In genomic region chr17:45098869-45099616, GRCh38 we compare ENCODE assay signal across 8 cellular contexts. TPM values are rescaled to one million over a fixed set of nuclear protein-coding genes. Genes with fewer than 3 reads are reported as not detected.
DNase-seq lines count a peak whose midpoint lies in the region; ATAC-seq and TF ChIP-seq lines count a peak whose summit lies in the region.

No MANE protein-coding gene starts in this region.

- CTCF ChIA-PET in HEK293 (lab: Yijun Ruan, JAX), result interaction anchor here (0.6 to 5.6 kb wide), 60 partner anchors 9 to 567 kb away, joined by 3 to 71 read pairs (median 4); partner anchors contain the start of genes ACBD4, DCAKD, EFTUD2 and GFAP

- H3K9me3 ChIP-seq in HEK293 (ENCODE audit: control insufficient read depth, insufficient read depth, low read depth, low read length), result no peaks in the 10 kb centered on the region

- H3K36me3 ChIP-seq in HEK293 (ENCODE audit: control insufficient read depth in 2 of 2, insufficient read depth in 1 of 2, low read length in 2 of 2), result peaks cover 61 to 90% of the 10 kb centered on the region in 2 experiments

- peak; percentile 88 for TF ChIP-seq CTCF in HEK293 (tag by site-specific recombination; IDR thresholded peaks at IDR 0.05)

- TF ChIP-seq POLR2A in GM18505 (IDR thresholded peaks at IDR 0.05; ENCODE audit: borderline replicate concordance, extremely low read depth, insufficient read depth, insufficient read length), result no peak

- no peak for ATAC-seq in GM18505 (IDR thresholded peaks at IDR 0.05; ENCODE audit: unreplicated experiment)

- POLR2A ChIA-PET in HEK293 (lab: Yijun Ruan, JAX), result interaction anchor here (0.5 to 1.2 kb wide), 5 partner anchors 10 to 64 kb away, joined by 3 to 5 read pairs (median 3); partner anchors contain the start of gene HEXIM1

- H3K27ac ChIP-seq in HEK293 (ENCODE audit: extremely low read depth, low read depth, low read length), result no peak overlapping the region

- DNase-seq in Ammon's horn (ENCODE audit: low spot score) (peak; percentile 89), NCI-H748 treated with DMSO at 0.1 percent for 48 hours (lab: John Stamatoyannopoulos, UW) (peak; percentile 66), lung microvascular endothelial cell (ENCODE audit: low read depth in 2 of 2) (peak; percentile 79 to 89)
- DNase-seq in activated CD8-positive, alpha-beta memory T cell treated with anti-CD3 and anti-CD28 coated beads for 24 hours, result peak; percentile 87
- DNase-seq in effector CD4-positive, alpha-beta T cell, result peak; percentile 72
- peak; percentile 56 for DNase-seq in stimulated activated CD8-positive, alpha-beta memory T cell treated with anti-CD3 and anti-CD28 coated beads, Interleukin-15, amount 100 ng/mL, for 1 hour (ENCODE audit: low read depth)

- H3K4me3 ChIP-seq in HEK293 (ENCODE audit: low read depth, low read length), result no peak overlapping the region

- no peaks in the 10 kb centered on the region for H3K4me1 ChIP-seq in HEK293 (ENCODE audit: control insufficient read depth, insufficient read depth, low read length)

TF ChIP-seq in HEK293, 187 proteins besides CTCF, POLR2A, EP300 and RAD21:
- TF ChIP-seq ZSCAN4 (tag by site-specific recombination; IDR thresholded peaks at IDR 0.05), result no peak
- peak; percentile 73 for TF ChIP-seq PRDM10 (tag by site-specific recombination; IDR thresholded peaks at IDR 0.05)
- TF ChIP-seq IKZF3 (tag by site-specific recombination; IDR thresholded peaks at IDR 0.05), result 0 out of 2 replicates have a peak, but pooled peaks have one; percentile 56
- TF ChIP-seq KLF9 (tag by site-specific recombination; IDR thresholded peaks at IDR 0.05; ENCODE audit: low read depth), result no peak
- TF ChIP-seq, protein P1, sequence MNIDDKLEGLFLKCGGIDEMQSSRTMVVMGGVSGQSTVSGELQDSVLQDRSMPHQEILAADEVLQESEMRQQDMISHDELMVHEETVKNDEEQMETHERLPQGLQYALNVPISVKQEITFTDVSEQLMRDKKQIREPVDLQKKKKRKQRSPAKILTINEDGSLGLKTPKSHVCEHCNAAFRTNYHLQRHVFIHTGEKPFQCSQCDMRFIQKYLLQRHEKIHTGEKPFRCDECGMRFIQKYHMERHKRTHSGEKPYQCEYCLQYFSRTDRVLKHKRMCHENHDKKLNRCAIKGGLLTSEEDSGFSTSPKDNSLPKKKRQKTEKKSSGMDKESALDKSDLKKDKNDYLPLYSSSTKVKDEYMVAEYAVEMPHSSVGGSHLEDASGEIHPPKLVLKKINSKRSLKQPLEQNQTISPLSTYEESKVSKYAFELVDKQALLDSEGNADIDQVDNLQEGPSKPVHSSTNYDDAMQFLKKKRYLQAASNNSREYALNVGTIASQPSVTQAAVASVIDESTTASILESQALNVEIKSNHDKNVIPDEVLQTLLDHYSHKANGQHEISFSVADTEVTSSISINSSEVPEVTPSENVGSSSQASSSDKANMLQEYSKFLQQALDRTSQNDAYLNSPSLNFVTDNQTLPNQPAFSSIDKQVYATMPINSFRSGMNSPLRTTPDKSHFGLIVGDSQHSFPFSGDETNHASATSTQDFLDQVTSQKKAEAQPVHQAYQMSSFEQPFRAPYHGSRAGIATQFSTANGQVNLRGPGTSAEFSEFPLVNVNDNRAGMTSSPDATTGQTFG (tag by site-specific recombination; IDR thresholded peaks at IDR 0.05; ENCODE audit: borderline replicate concordance), result no peak
- TF ChIP-seq ZNF561 (tag by site-specific recombination; IDR thresholded peaks at IDR 0.05; ENCODE audit: borderline replicate concordance), result peak; percentile 80; the same call in 1 of the 2 replicates
- TF ChIP-seq ZNF654 (tag by site-specific recombination; IDR thresholded peaks at IDR 0.05; ENCODE audit: low read depth), result peak; percentile 94
- TF ChIP-seq ZXDB (tag by site-specific recombination; IDR thresholded peaks at IDR 0.05), result no peak
- no peak for TF ChIP-seq ZNF473 (tag by site-specific recombination; IDR thresholded peaks at IDR 0.05)
- 0 out of 2 replicates have a peak, but pooled peaks have one; percentile 17 for TF ChIP-seq ZEB2 (tag by site-specific recombination; IDR thresholded peaks at IDR 0.05)
- TF ChIP-seq PRDM1 (tag by site-specific recombination; IDR thresholded peaks at IDR 0.05), result peak; percentile 91
- TF ChIP-seq, protein P2, sequence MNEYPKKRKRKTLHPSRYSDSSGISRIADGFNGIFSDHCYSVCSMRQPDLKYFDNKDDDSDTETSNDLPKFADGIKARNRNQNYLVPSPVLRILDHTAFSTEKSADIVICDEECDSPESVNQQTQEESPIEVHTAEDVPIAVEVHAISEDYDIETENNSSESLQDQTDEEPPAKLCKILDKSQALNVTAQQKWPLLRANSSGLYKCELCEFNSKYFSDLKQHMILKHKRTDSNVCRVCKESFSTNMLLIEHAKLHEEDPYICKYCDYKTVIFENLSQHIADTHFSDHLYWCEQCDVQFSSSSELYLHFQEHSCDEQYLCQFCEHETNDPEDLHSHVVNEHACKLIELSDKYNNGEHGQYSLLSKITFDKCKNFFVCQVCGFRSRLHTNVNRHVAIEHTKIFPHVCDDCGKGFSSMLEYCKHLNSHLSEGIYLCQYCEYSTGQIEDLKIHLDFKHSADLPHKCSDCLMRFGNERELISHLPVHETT (tag by site-specific recombination; IDR thresholded peaks at IDR 0.05), result 0 out of 2 replicates have a peak, but pooled peaks have one; percentile 20
- TF ChIP-seq, protein P3, sequence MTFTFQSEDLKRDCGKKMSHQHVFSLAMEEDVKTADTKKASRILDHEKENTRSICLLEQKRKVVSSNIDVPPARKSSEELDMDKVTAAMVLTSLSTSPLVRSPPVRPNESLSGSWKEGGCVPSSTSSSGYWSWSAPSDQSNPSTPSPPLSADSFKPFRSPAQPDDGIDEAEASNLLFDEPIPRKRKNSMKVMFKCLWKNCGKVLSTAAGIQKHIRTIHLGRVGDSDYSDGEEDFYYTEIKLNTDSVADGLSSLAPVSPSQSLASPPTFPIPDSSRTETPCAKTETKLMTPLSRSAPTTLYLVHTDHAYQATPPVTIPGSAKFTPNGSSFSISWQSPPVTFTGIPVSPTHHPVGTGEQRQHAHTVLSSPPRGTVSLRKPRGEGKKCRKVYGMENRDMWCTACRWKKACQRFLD (tag by site-specific recombination; IDR thresholded peaks at IDR 0.05), result no peak
- TF ChIP-seq PATZ1 (tag by site-specific recombination; IDR thresholded peaks at IDR 0.05), result peak; percentile 40; the same call in 1 of the 2 replicates
- TF ChIP-seq ZBTB48 (tag by site-specific recombination; IDR thresholded peaks at IDR 0.05), result peak; percentile 99

RNA-seq across cellular contexts. Expression of gene PLCD3, which starts 33.3 kb away (rescaled TPM):
- total RNA-seq in lung microvascular endothelial cell, result 10.9 and 12.3 TPM in 2 replicates

RNA-seq across cellular contexts. Expression of gene ACBD4, which starts 36.4 kb away (rescaled TPM):
- 3.2 and 3.3 TPM in 2 replicates for total RNA-seq in lung microvascular endothelial cell

RNA-seq across cellular contexts. Expression of gene NMT1, which starts 37.9 kb away (rescaled TPM):
- total RNA-seq in lung microvascular endothelial cell, result 42.5 and 61.3 TPM in 2 replicates

RNA-seq across cellular contexts. Expression of gene DCAKD, which starts 47.6 kb away (rescaled TPM):
- 15.5 and 22.4 TPM in 2 replicates for total RNA-seq in lung microvascular endothelial cell

RNA-seq across cellular contexts. Expression of gene HEXIM1, which starts 49.2 kb away (rescaled TPM):
- total RNA-seq in lung microvascular endothelial cell, result 4.8 and 7.1 TPM in 2 replicates
